In the genomic region with DNA sequence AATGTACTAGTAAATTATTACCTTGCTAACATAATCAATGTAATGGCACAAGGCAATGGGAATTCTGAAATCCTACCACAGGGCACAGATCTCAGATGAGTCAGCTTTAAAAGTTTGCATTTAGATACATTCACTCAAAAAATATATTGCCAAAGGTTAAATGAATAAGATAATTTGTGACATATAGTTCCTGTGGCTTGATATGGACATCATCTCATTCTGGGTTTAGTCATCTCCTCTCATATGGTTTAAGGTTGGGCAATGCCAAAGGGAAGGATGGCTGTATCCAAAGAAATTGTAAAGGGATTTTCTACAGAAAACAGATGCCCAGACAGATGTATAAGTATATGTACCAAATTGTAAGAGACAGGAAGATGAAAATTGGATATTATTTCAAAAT, we compare ENCODE assay signal across 18 cellular contexts.
"Had no signal": no experiment of that assay in that cellular context is flagged by ENCODE, and none has a peak within 500 bp of the region (broad histone marks: within the 10 kb centered on the region; RNA-seq: fewer than 3 reads in every experiment).

No MANE protein-coding gene starts in this region.

- DNase-seq: dorsolateral prefrontal cortex; effector CD8-positive, alpha-beta T cell; heart left ventricle; hippocampal formation; left colon; left ventricle myocardium superior; naive thymus-derived CD4-positive, alpha-beta T cell; posterior cingulate gyrus; right cardiac atrium; stimulated activated CD4-positive, alpha-beta T cell treated with anti-CD3 and anti-CD28 coated beads, Interleukin-4, amount 100 ng/mL, for 1 hour; stimulated activated CD8-positive, alpha-beta memory T cell treated with anti-CD3 and anti-CD28 coated beads, Interleukin-4, amount 100 ng/mL, for 48 hours; stimulated activated naive CD8-positive, alpha-beta T cell treated with anti-CD3 and anti-CD28 coated beads, Interleukin-15, Interleukin-2, amounts not matched to agents 100 U/mL and 50 U/mL, for 24 hours; thyroid gland had no signal

- H3K4me3 ChIP-seq: coronary artery, dorsolateral prefrontal cortex, heart left ventricle, smooth muscle cell, suprapubic skin, thyroid gland had no signal

- FAIRE-seq: urothelium cell line had no signal

- ATAC-seq: heart left ventricle; left colon; left ventricle myocardium superior; naive thymus-derived CD4-positive, alpha-beta T cell; right cardiac atrium; stimulated activated effector memory CD8-positive, alpha-beta T cell treated with anti-CD3 and anti-CD28 coated beads, Interleukin-12 subunit alpha, Interleukin-12 subunit beta, amount 100 ng/mL, for 72 hours; stimulated activated naive CD8-positive, alpha-beta T cell treated with anti-CD3 and anti-CD28 coated beads, Interleukin-15, Interleukin-2, amounts not matched to agents 100 U/mL and 50 U/mL, for 24 hours had no signal
